Comparison of ENCODE assay signal across 9 cellular contexts in the genomic region with DNA sequence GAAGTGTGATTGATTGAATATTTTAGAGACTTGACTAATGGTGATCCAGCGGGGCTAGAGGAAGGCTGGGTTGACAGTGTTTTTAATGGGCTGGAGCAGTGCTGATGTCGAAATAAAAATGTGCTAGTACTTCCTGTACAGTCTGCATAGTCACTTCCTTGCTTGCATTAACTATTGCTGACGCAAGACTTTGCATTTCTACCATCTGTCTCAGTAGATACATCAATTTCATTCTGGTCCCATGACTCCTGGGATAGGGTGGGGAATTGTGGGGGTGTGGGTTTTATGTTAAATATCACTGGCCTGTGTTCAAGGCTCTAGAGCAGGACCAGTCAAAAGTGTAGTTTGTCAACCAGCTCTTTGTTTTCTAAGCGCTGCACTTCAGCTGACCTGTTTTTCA. TPM values are rescaled to one million over a fixed set of nuclear protein-coding genes. Genes with fewer than 3 reads are reported as not detected.
DNase-seq lines count a peak whose midpoint lies in the region; ATAC-seq and TF ChIP-seq lines count a peak whose summit lies in the region.
"Had no signal": no experiment of that assay in that cellular context is flagged by ENCODE, and none has a peak within 500 bp of the region (broad histone marks: within the 10 kb centered on the region; RNA-seq: fewer than 3 reads in every experiment).

No MANE protein-coding gene starts in this region.

- no peak overlapping the region for H2BK20ac ChIP-seq in IMR-90 (ENCODE audit: low read depth, low read length)

- no peak overlapping the region for H3K4me3 ChIP-seq in IMR-90 (ENCODE audit: insufficient read depth, low read depth, low read length)
- no peak overlapping the region for H3K4me3 ChIP-seq in adipocyte (ENCODE audit: low read length)
- no peak overlapping the region for H3K4me3 ChIP-seq in right lobe of liver
- H3K4me3 ChIP-seq in testis = no peak overlapping the region
- H3K4me3 ChIP-seq in neural progenitor cell = no peak overlapping the region

- H3K27me3 ChIP-seq in IMR-90 (ENCODE audit: control insufficient read depth, insufficient read depth, low read length) (no peaks in the 10 kb centered on the region), adipocyte (replicated peaks; ENCODE audit: control insufficient read depth, insufficient read depth, low read length) (no peaks in the 10 kb centered on the region), right lobe of liver (no peaks in the 10 kb centered on the region), testis (no peaks in the 10 kb centered on the region), neural progenitor cell (no peaks in the 10 kb centered on the region)

- H3K36me3 ChIP-seq in IMR-90 (ENCODE audit: control insufficient read depth, insufficient read depth, low read length) (peaks cover 17% of the 10 kb centered on the region), adipocyte (ENCODE audit: control insufficient read depth, insufficient read depth, low read length, severe bottlenecking) (no peaks in the 10 kb centered on the region), right lobe of liver (no peaks in the 10 kb centered on the region), testis (ENCODE audit: low read depth, missing control alignments) (no peaks in the 10 kb centered on the region), neural progenitor cell (no peaks in the 10 kb centered on the region)

- no peak overlapping the region for H2BK120ac ChIP-seq in IMR-90 (ENCODE audit: low read depth, low read length)

- BruUV-seq in IMR-90 (replicated peaks; lab: Mats Ljungman, UMichigan) = no TSS peak

- H4K20me1 ChIP-seq in IMR-90 (ENCODE audit: insufficient read depth, low read length) (no peaks in the 10 kb centered on the region), neural progenitor cell (ENCODE audit: low read depth) (no peaks in the 10 kb centered on the region)

- no peak overlapping the region for H2AK9ac ChIP-seq in IMR-90 (replicated peaks; ENCODE audit: low read depth, low read length, poor library complexity)

- no peak overlapping the region for H3K56ac ChIP-seq in IMR-90 (ENCODE audit: extremely low read depth, insufficient read depth, low read length)

- peaks cover 11% of the 10 kb centered on the region for H3K9me3 Mint-ChIP-seq in neural progenitor cell

- H3K14ac ChIP-seq in IMR-90 (replicated peaks; ENCODE audit: low read depth, low read length) = no peak overlapping the region

- TF ChIP-seq POLR2A in IMR-90 (IDR thresholded peaks at IDR 0.05; ENCODE audit: low read depth, low read length) (no peak), right lobe of liver (IDR thresholded peaks at IDR 0.05) (no peak), testis (IDR thresholded peaks at IDR 0.05) (no peak)

- no peak overlapping the region for H3K27ac Mint-ChIP-seq in neural progenitor cell

- no peak overlapping the region for H3K18ac ChIP-seq in IMR-90 (ENCODE audit: low read depth, low read length)

- no peak for TF ChIP-seq RAD21 in IMR-90 (IDR thresholded peaks at IDR 0.05; ENCODE audit: low read length)

- H3K9ac ChIP-seq in IMR-90 (ENCODE audit: low read depth, low read length) (no peak overlapping the region), adipocyte (ENCODE audit: low read length) (no peak overlapping the region), neural progenitor cell (no peak overlapping the region)

- H3K4me3 Mint-ChIP-seq in neural progenitor cell = no peak overlapping the region

- peaks cover 25% of the 10 kb centered on the region for H3K36me3 Mint-ChIP-seq in neural progenitor cell

- no peaks in the 10 kb centered on the region for H3K9me1 ChIP-seq in IMR-90 (ENCODE audit: insufficient read depth, low read length)

- H3K79me1 ChIP-seq in IMR-90 (ENCODE audit: low read depth in 1 of 2, low read length in 2 of 2) = peaks cover 8 to 20% of the 10 kb centered on the region in 2 experiments; a peak in 3 of 4 replicates

- H3K4me1 ChIP-seq in IMR-90 (ENCODE audit: control insufficient read depth, insufficient read depth, low read length) (0 out of 2 replicates have a peak, but pooled peaks cover 3% of the 10 kb centered on the region), adipocyte (ENCODE audit: control insufficient read depth, insufficient read depth, low read length) (no peaks in the 10 kb centered on the region), right lobe of liver (no peaks in the 10 kb centered on the region), testis (no peaks in the 10 kb centered on the region), neural progenitor cell (no peaks in the 10 kb centered on the region)

- peaks cover 2% of the 10 kb centered on the region for H3K27me3 Mint-ChIP-seq in neural progenitor cell (ENCODE audit: insufficient read depth, low read depth)

- H4K8ac ChIP-seq in IMR-90 (ENCODE audit: low read depth in 2 of 2, low read length in 2 of 2) = no peak overlapping the region

- H2AFZ ChIP-seq in IMR-90 (replicated peaks; ENCODE audit: low read length, poor library complexity) = no peak overlapping the region
- H2AFZ ChIP-seq in neural progenitor cell (replicated peaks) = no peak overlapping the region

- H4K91ac ChIP-seq in IMR-90 (ENCODE audit: insufficient read depth, low read depth, low read length) = no peak overlapping the region

- no peak overlapping the region for H3K4ac ChIP-seq in IMR-90 (ENCODE audit: low read depth, low read length)

- dilution Hi-C loops in IMR-90 (cut with HindIII; ENCODE audit: low sequenced_read_pairs, unreplicated experiment) = no loop called here

- H3K27ac ChIP-seq in IMR-90 (ENCODE audit: insufficient read depth, low read length) (peak overlapping the region; percentile 67; the same call in 1 of the 2 replicates), right lobe of liver (no peak overlapping the region), testis (no peak overlapping the region), neural progenitor cell (no peak overlapping the region)

- 86% methylated on average over 1 of the region's 4 CpGs; no CpG with 5 or more reads in 1 of the 2 experiments for WGBS in IMR-90 (ENCODE audit: extremely low coverage in 2 of 2, insufficient read length in 1 of 2), 2 experiments
- 38% methylated on average over 4 of the region's 4 CpGs for WGBS in right lobe of liver (ENCODE audit: insufficient coverage, low coverage, low lambda C conversion rate, missing lambda C conversion rate)
- 80 to 93% methylated on average over 4 of the region's 4 CpGs for WGBS in testis, 2 donors

- ATAC-seq in IMR-90 (ENCODE audit: low read depth) = peak; percentile 71
- peak; percentile 52 to 66 (median 54) for ATAC-seq in right lobe of liver

- TF ChIP-seq CTCF in IMR-90 (conservative IDR thresholded peaks at IDR 0.05; ENCODE audit: low read depth, low read length) = no peak
- TF ChIP-seq CTCF in right lobe of liver (IDR thresholded peaks at IDR 0.05) = no peak
- TF ChIP-seq CTCF in testis (IDR thresholded peaks at IDR 0.05) = no peak
- no peak for TF ChIP-seq CTCF in neural progenitor cell (IDR thresholded peaks at IDR 0.05)

- no peak overlapping the region for H3K23ac ChIP-seq in IMR-90 (ENCODE audit: low read depth, low read length)

- no peak overlapping the region for H2BK15ac ChIP-seq in IMR-90 (ENCODE audit: low read depth, low read length)

- no peak overlapping the region for H2AK5ac ChIP-seq in IMR-90 (ENCODE audit: low read depth, low read length)

- intact Hi-C loops in IMR-90 (cut with micrococcal nuclease) = no loop called here
- intact Hi-C loops in right lobe of liver (cut with DNase I) = no loop called here
- intact Hi-C loops in testis (cut with DNase I; ENCODE audit: low total_unique reads) = no loop called here

- H3K9me3 ChIP-seq in IMR-90 (ENCODE audit: control insufficient read depth, insufficient read depth, low read length) (no peaks in the 10 kb centered on the region), adipocyte (ENCODE audit: control insufficient read depth, low read length) (no peaks in the 10 kb centered on the region), right lobe of liver (no peaks in the 10 kb centered on the region), testis (no peaks in the 10 kb centered on the region), neural progenitor cell (ENCODE audit: low read depth) (peaks cover 3% of the 10 kb centered on the region)

- no peak overlapping the region; the same call in 1 of the 2 replicates for H4K5ac ChIP-seq in IMR-90 (ENCODE audit: low read depth, low read length)

- H2BK5ac ChIP-seq in IMR-90 (ENCODE audit: low read depth, low read length, poor library complexity, severe bottlenecking) = peak overlapping the region; percentile 0

- no peaks in the 10 kb centered on the region for H3K4me1 Mint-ChIP-seq in neural progenitor cell

- H3F3A ChIP-seq in neural progenitor cell (ENCODE audit: low read depth) = no peaks in the 10 kb centered on the region

- POLR2A ChIA-PET in IMR-90 (lab: Charles Lee; ENCODE audit: unreplicated experiment) = no interaction called here

- H3K4me2 ChIP-seq in IMR-90 (ENCODE audit: low read depth, low read length) = no peak overlapping the region
- no peak overlapping the region for H3K4me2 ChIP-seq in neural progenitor cell

- CTCF ChIA-PET in IMR-90 (lab: Yijun Ruan, JAX) = interaction anchor here (0.6 to 3.2 kb wide), 2 partner anchors 12 to 787 kb away, joined by 3 to 11 read pairs; no protein-coding TSS in a partner anchor

- in situ Hi-C loops in IMR-90 (cut with MboI; ENCODE audit: low sequenced_read_pairs) = no loop called here

- H3K79me2 ChIP-seq in neural progenitor cell (ENCODE audit: low read depth) = no peaks in the 10 kb centered on the region

- DNase-seq in AML-193 (lab: John Stamatoyannopoulos, UW) (peak; percentile 75 to 82), IMR-90 (peak; percentile 84), adipocyte (ENCODE audit: low read depth) (peak; percentile 28), right lobe of liver (no peak), DMS114 treated with DMSO at 0.1 percent for 48 hours (lab: John Stamatoyannopoulos, UW; ENCODE audit: unreplicated experiment) (no peak), testis (no peak), neural progenitor cell (ENCODE audit: low spot score) (no peak), occipital lobe (lab: John Stamatoyannopoulos, UW) (no peak)
- DNase-seq: NCI-H446 had no signal

RNA-seq across cellular contexts. Expression of gene PHEX, which starts 35.3 kb away (rescaled TPM):
- 0.18 and 0.28 TPM in 2 replicates for total RNA-seq in IMR-90 (2012; rRNA removed)
- polyA plus RNA-seq in IMR-90 (2012; rRNA removed) = 0.04 and 0.10 TPM in 2 replicates
- polyA plus RNA-seq in IMR-90 (2012; cell fraction: cytosol; rRNA removed) = 0.01 and 0.02 TPM in 2 replicates
- polyA plus RNA-seq in IMR-90 (2012; cell fraction: nucleus; rRNA removed; ENCODE audit: low replicate concordance) = 0.03 and 0.28 TPM in 2 replicates
- under 1 TPM in 1 of 6 experiments, not detected in 5; 0.13 TPM for total RNA-seq in right lobe of liver
- under 1 TPM; 0.31 to 0.37 TPM for total RNA-seq in testis
- 0.24 TPM for polyA plus RNA-seq in testis (ENCODE audit: insufficient read depth, low read depth, low replicate concordance)
- total RNA-seq in neural progenitor cell (ENCODE audit: low replicate concordance) = 0.06 and 0.07 TPM in 2 replicates
- total RNA-seq in occipital lobe = 1.7 TPM

RNA-seq across cellular contexts. Expression of gene SMS, which starts 56.4 kb away (rescaled TPM):
- total RNA-seq in IMR-90 (2012; rRNA removed) = 230 and 439 TPM in 2 replicates
- polyA plus RNA-seq in IMR-90 (2012; rRNA removed) = 166 and 176 TPM in 2 replicates
- 56.3 and 74.3 TPM in 2 replicates for polyA plus RNA-seq in IMR-90 (2012; cell fraction: cytosol; rRNA removed)
- 27.7 and 59.3 TPM in 2 replicates for polyA plus RNA-seq in IMR-90 (2012; cell fraction: nucleus; rRNA removed; ENCODE audit: low replicate concordance)
- total RNA-seq in right lobe of liver = 10 to 100 TPM; 14.6 to 27.1 (median 21.9) TPM
- total RNA-seq in testis = 10 to 100 TPM; 35.7 to 38.8 TPM
- 49.8 TPM for polyA plus RNA-seq in testis (ENCODE audit: insufficient read depth, low read depth, low replicate concordance)
- 105 and 142 TPM in 2 replicates for total RNA-seq in neural progenitor cell (ENCODE audit: low replicate concordance)
- 174 TPM for total RNA-seq in occipital lobe

Comparison
In these comparisons a context has a peak if more than half of its experiments do, and no peak if none do; other contexts are left out.
1. DNase-seq: peak in AML-193 (2 of 2), IMR-90 (single experiment) and adipocyte (single experiment); none in right lobe of liver (0 of 3), DMS114 treated with DMSO at 0.1 percent for 48 hours (single experiment), testis (single experiment), neural progenitor cell (single experiment) and occipital lobe (single experiment).